Comparison of ENCODE assay signal across 10 cellular contexts in the genomic region with DNA sequence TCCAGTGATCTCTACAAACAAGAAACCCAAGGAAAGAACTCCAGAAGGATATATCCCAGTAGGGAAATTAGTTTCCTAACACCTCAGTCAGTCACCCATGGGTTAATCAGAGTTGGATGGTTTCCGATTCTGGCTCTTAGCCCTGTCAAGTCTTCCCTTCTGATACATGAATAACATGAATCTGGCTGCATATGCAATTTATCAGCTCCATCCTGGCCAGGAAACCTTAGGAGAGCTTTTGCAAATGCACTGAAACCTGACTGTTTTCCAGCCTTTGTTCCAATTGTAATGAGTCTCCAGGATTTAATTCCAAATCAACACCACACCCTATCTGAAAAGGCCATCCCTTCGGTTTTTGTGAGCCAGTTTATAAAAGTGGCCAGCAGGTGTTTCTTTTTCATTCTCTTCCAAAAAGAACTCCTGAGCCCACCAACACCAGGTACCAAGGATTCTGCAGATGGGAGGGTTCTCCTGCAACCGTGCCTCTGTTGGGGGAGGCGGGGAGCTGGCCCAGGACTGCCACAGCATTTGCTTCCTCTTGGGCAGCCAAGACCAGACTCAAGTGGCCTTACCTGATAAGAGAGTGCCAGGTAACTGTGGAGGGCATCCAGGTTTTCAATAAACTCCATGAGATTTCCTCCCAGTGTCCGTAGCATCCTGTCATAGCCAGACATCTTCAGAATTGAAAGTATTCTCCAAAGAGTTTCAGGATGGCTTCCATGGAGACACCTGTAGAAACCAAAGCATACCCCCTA.
"Had no signal": no experiment of that assay in that cellular context is flagged by ENCODE, and none has a peak within 500 bp of the region (broad histone marks: within the 10 kb centered on the region; RNA-seq: fewer than 3 reads in every experiment).

No MANE protein-coding gene starts in this region.

- H3K27me3 Mint-ChIP-seq: activated naive CD8-positive, alpha-beta T cell treated with anti-CD3 and anti-CD28 coated beads for 36 hours; naive B cell had no signal

- H3K36me3 Mint-ChIP-seq: activated naive CD8-positive, alpha-beta T cell treated with anti-CD3 and anti-CD28 coated beads for 36 hours; naive B cell; stimulated activated effector memory CD8-positive, alpha-beta T cell treated with anti-CD3 and anti-CD28 coated beads, Interleukin-12 subunit alpha, Interleukin-12 subunit beta, amount 100 ng/mL, for 72 hours had no signal

- H3K27ac Mint-ChIP-seq: activated naive CD8-positive, alpha-beta T cell treated with anti-CD3 and anti-CD28 coated beads for 36 hours; activated T-helper 1 cell treated with anti-CD3 and anti-CD28 coated beads, Interleukin-12 subunit alpha, Interleukin-12 subunit beta, Interleukin-2, Interleukin-4 antibody, amounts not matched to agents 30 ng/mL and 10 ng/mL and 1 ng/mL, durations not matched to agents 14 hours and 24 hours and 36 hours; naive B cell; stimulated activated effector memory CD8-positive, alpha-beta T cell treated with anti-CD3 and anti-CD28 coated beads, Interleukin-12 subunit alpha, Interleukin-12 subunit beta, amount 100 ng/mL, for 72 hours had no signal

- H3K4me1 Mint-ChIP-seq: activated naive CD8-positive, alpha-beta T cell treated with anti-CD3 and anti-CD28 coated beads for 36 hours; naive B cell; stimulated activated effector memory CD8-positive, alpha-beta T cell treated with anti-CD3 and anti-CD28 coated beads, Interleukin-12 subunit alpha, Interleukin-12 subunit beta, amount 100 ng/mL, for 72 hours had no signal

- DNase-seq: activated CD4-positive, CD25-positive, alpha-beta regulatory T cell treated with anti-CD3 and anti-CD28 coated beads, Interleukin-2, amount 50 U/mL, for 72 hours; activated naive CD8-positive, alpha-beta T cell treated with anti-CD3 and anti-CD28 coated beads for 36 hours; aorta; dermis blood vessel endothelial cell; erythroblast; mammary epithelial cell; naive B cell; stimulated activated CD4-positive, alpha-beta T cell treated with anti-CD3 and anti-CD28 coated beads, Interleukin-12 subunit alpha, Interleukin-12 subunit beta, amount 100 ng/mL, for 4 hours had no signal

- H3K9me3 Mint-ChIP-seq: activated naive CD8-positive, alpha-beta T cell treated with anti-CD3 and anti-CD28 coated beads for 36 hours; activated T-helper 1 cell treated with anti-CD3 and anti-CD28 coated beads, Interleukin-12 subunit alpha, Interleukin-12 subunit beta, Interleukin-2, Interleukin-4 antibody, amounts not matched to agents 30 ng/mL and 10 ng/mL and 1 ng/mL, durations not matched to agents 14 hours and 24 hours and 36 hours; naive B cell; stimulated activated effector memory CD8-positive, alpha-beta T cell treated with anti-CD3 and anti-CD28 coated beads, Interleukin-12 subunit alpha, Interleukin-12 subunit beta, amount 100 ng/mL, for 72 hours had no signal

- H3K4me3 Mint-ChIP-seq: activated naive CD8-positive, alpha-beta T cell treated with anti-CD3 and anti-CD28 coated beads for 36 hours; activated T-helper 1 cell treated with anti-CD3 and anti-CD28 coated beads, Interleukin-12 subunit alpha, Interleukin-12 subunit beta, Interleukin-2, Interleukin-4 antibody, amounts not matched to agents 30 ng/mL and 10 ng/mL and 1 ng/mL, durations not matched to agents 14 hours and 24 hours and 36 hours; stimulated activated effector memory CD8-positive, alpha-beta T cell treated with anti-CD3 and anti-CD28 coated beads, Interleukin-12 subunit alpha, Interleukin-12 subunit beta, amount 100 ng/mL, for 72 hours had no signal
